36 cellular contexts compared by ENCODE assay signal in genomic region chr1:116193768-116194167, GRCh38.
"Had no signal": no experiment of that assay in that cellular context is flagged by ENCODE, and none has a peak within 500 bp of the region (broad histone marks: within the 10 kb centered on the region; RNA-seq: fewer than 3 reads in every experiment).

No MANE protein-coding gene starts in this region.

- H3K9me3 Mint-ChIP-seq: activated B cell treated with CpG ODN at 0.5 μM for 24 hours; activated CD4-positive, alpha-beta memory T cell treated with anti-CD3 and anti-CD28 coated beads for 36 hours; activated CD4-positive, alpha-beta T cell treated with anti-CD3 and anti-CD28 coated beads, Interleukin-2, amount 10 ng/mL, durations not matched to agents 24 days and 14 days; activated CD8-positive, alpha-beta T cell treated with anti-CD3 and anti-CD28 coated beads for 36 hours; activated naive CD8-positive, alpha-beta T cell treated with anti-CD3 and anti-CD28 coated beads for 36 hours; activated T-cell treated with anti-CD3 and anti-CD28 coated beads, Interleukin-2, amount 50 U/mL, for 4 hours; activated T-helper 1 cell treated with anti-CD3 and anti-CD28 coated beads, Interleukin-12 subunit alpha, Interleukin-12 subunit beta, Interleukin-2, Interleukin-4 antibody, amounts not matched to agents 30 ng/mL and 10 ng/mL and 1 ng/mL, durations not matched to agents 14 hours and 24 hours and 36 hours; activated T-helper 17 cell treated with anti-CD3 and anti-CD28 coated beads, Interleukin-2, amount 50 U/mL, for 72 hours; central memory CD8-positive, alpha-beta T cell; T-helper 1 cell treated with Interleukin-12 subunit alpha and Interleukin-12 subunit beta and Interleukin-4 antibody, amounts not matched to agents 30 μg/mL and 1 μg/mL, for 36 hours; T-helper 2 cell treated with Interferon-gamma antibody and Interleukin-4, amounts not matched to agents 5 μg/mL and 100 μg/mL, for 36 hours had no signal

- H3K36me3 Mint-ChIP-seq: activated CD4-positive, alpha-beta memory T cell treated with anti-CD3 and anti-CD28 coated beads for 36 hours; activated naive CD4-positive, alpha-beta T cell treated with anti-CD3 and anti-CD28 coated beads, Interleukin-2, amount 50 U/mL, for 72 hours; activated naive CD8-positive, alpha-beta T cell treated with anti-CD3 and anti-CD28 coated beads for 36 hours; brain had no signal

- H3K4me3 Mint-ChIP-seq: activated B cell treated with CpG ODN at 0.5 μM for 24 hours; activated CD4-positive, alpha-beta memory T cell treated with anti-CD3 and anti-CD28 coated beads for 36 hours; activated CD4-positive, alpha-beta T cell treated with anti-CD3 and anti-CD28 coated beads, Interleukin-2, amount 10 ng/mL, durations not matched to agents 24 days and 14 days; activated CD8-positive, alpha-beta T cell treated with anti-CD3 and anti-CD28 coated beads for 36 hours; activated naive CD4-positive, alpha-beta T cell treated with anti-CD3 and anti-CD28 coated beads for 36 hours; activated naive CD8-positive, alpha-beta T cell treated with anti-CD3 and anti-CD28 coated beads for 36 hours; activated T-cell treated with anti-CD3 and anti-CD28 coated beads, Interleukin-2, amount 50 U/mL, for 4 hours; activated T-cell treated with anti-CD3 and anti-CD28 coated beads, Interleukin-2, amount 50 U/mL, for 72 hours; activated T-helper 1 cell treated with anti-CD3 and anti-CD28 coated beads, Interleukin-12 subunit alpha, Interleukin-12 subunit beta, Interleukin-2, Interleukin-4 antibody, amounts not matched to agents 30 ng/mL and 10 ng/mL and 1 ng/mL, durations not matched to agents 14 hours and 24 hours and 36 hours; activated T-helper 17 cell treated with anti-CD3 and anti-CD28 coated beads, Interleukin-2, amount 50 U/mL, for 72 hours; brain; central memory CD8-positive, alpha-beta T cell; T-helper 1 cell treated with Interleukin-12 subunit alpha and Interleukin-12 subunit beta and Interleukin-4 antibody, amounts not matched to agents 30 μg/mL and 1 μg/mL, for 36 hours; T-helper 2 cell treated with Interferon-gamma antibody and Interleukin-4, amounts not matched to agents 5 μg/mL and 100 μg/mL, for 36 hours had no signal

- DNase-seq: activated B cell treated with CpG ODN at 0.5 μM for 24 hours; activated CD4-positive, alpha-beta memory T cell treated with anti-CD3 and anti-CD28 coated beads for 36 hours; activated CD4-positive, alpha-beta T cell treated with anti-CD3 and anti-CD28 coated beads for 4 hours; activated CD4-positive, alpha-beta T cell treated with anti-CD3 and anti-CD28 coated beads, Interleukin-2, amount 10 ng/mL, durations not matched to agents 24 days and 14 days; activated CD4-positive, alpha-beta T cell treated with anti-CD3 and anti-CD28 coated beads, Interleukin-2, amount 50 U/mL, for 1 hour; activated CD4-positive, alpha-beta T cell treated with anti-CD3 and anti-CD28 coated beads, Interleukin-2, amount 50 U/mL, for 4 hours; activated CD4-positive, CD25-positive, alpha-beta regulatory T cell treated with anti-CD3 and anti-CD28 coated beads, Interleukin-2, amount 50 U/mL, for 72 hours; activated CD8-positive, alpha-beta memory T cell treated with anti-CD3 and anti-CD28 coated beads, Interleukin-2, amount 50 U/mL, for 4 hours; activated CD8-positive, alpha-beta T cell treated with anti-CD3 and anti-CD28 coated beads for 36 hours; activated effector memory CD4-positive, alpha-beta T cell treated with anti-CD3 and anti-CD28 coated beads, Interleukin-2, amount 50 U/mL, for 16 hours; activated gamma-delta T cell treated with Interleukin-2 at 50 U/mL for 16 hours; activated naive CD4-positive, alpha-beta T cell; activated naive CD4-positive, alpha-beta T cell treated with anti-CD3 and anti-CD28 coated beads for 36 hours; activated naive CD4-positive, alpha-beta T cell treated with anti-CD3 and anti-CD28 coated beads, Interleukin-2, amount 50 U/mL, for 16 hours; activated naive CD8-positive, alpha-beta T cell treated with anti-CD3 and anti-CD28 coated beads for 36 hours; activated T-cell treated with anti-CD3 and anti-CD28 coated beads for 4 hours; activated T-cell treated with anti-CD3 and anti-CD28 coated beads, Interleukin-2, amount 50 U/mL, for 1 hour; activated T-cell treated with anti-CD3 and anti-CD28 coated beads, Interleukin-2, amount 50 U/mL, for 4 hours; activated T-cell treated with anti-CD3 and anti-CD28 coated beads, Interleukin-2, amount 50 U/mL, for 72 hours; adrenal gland; amniotic stem cell; aorta; caudate nucleus; T-helper 1 cell; T-helper 2 cell; T-helper 9 cell had no signal

- ATAC-seq: activated CD8-positive, alpha-beta T cell treated with anti-CD3 and anti-CD28 coated beads for 36 hours; activated naive CD4-positive, alpha-beta T cell treated with anti-CD3 and anti-CD28 coated beads, Interleukin-2, amount 50 U/mL, for 72 hours; activated T-cell treated with anti-CD3 and anti-CD28 coated beads, Interleukin-2, amount 50 U/mL, for 4 hours; activated T-cell treated with anti-CD3 and anti-CD28 coated beads, Interleukin-2, amount 50 U/mL, for 72 hours; activated T-helper 17 cell treated with anti-CD3 and anti-CD28 coated beads, Interleukin-2, amount 50 U/mL, for 72 hours had no signal

- H3K27me3 ChIP-seq: cardiac muscle cell had no signal

- FAIRE-seq: bronchial epithelial cell, TTC549 had no signal

- H3K27ac Mint-ChIP-seq: activated B cell treated with CpG ODN at 0.5 μM for 24 hours; activated CD4-positive, alpha-beta memory T cell treated with anti-CD3 and anti-CD28 coated beads for 36 hours; activated CD4-positive, alpha-beta T cell treated with anti-CD3 and anti-CD28 coated beads, Interleukin-2, amount 10 ng/mL, durations not matched to agents 24 days and 14 days; activated CD8-positive, alpha-beta T cell treated with anti-CD3 and anti-CD28 coated beads for 36 hours; activated naive CD4-positive, alpha-beta T cell treated with anti-CD3 and anti-CD28 coated beads for 36 hours; activated naive CD4-positive, alpha-beta T cell treated with anti-CD3 and anti-CD28 coated beads, Interleukin-2, amount 50 U/mL, for 72 hours; activated naive CD8-positive, alpha-beta T cell treated with anti-CD3 and anti-CD28 coated beads for 36 hours; activated T-cell treated with anti-CD3 and anti-CD28 coated beads, Interleukin-2, amount 50 U/mL, for 72 hours; activated T-helper 1 cell treated with anti-CD3 and anti-CD28 coated beads, Interleukin-12 subunit alpha, Interleukin-12 subunit beta, Interleukin-2, Interleukin-4 antibody, amounts not matched to agents 30 ng/mL and 10 ng/mL and 1 ng/mL, durations not matched to agents 14 hours and 24 hours and 36 hours; activated T-helper 17 cell treated with anti-CD3 and anti-CD28 coated beads, Interleukin-2, amount 50 U/mL, for 72 hours; brain; T-helper 1 cell treated with Interleukin-12 subunit alpha and Interleukin-12 subunit beta and Interleukin-4 antibody, amounts not matched to agents 30 μg/mL and 1 μg/mL, for 36 hours; T-helper 2 cell treated with Interferon-gamma antibody and Interleukin-4, amounts not matched to agents 5 μg/mL and 100 μg/mL, for 36 hours had no signal

- H3K9me3 ChIP-seq: adrenal gland had no signal

- H3K27ac ChIP-seq: adrenal gland, cardiac muscle cell had no signal

- H3K4me3 ChIP-seq: adrenal gland, cardiac muscle cell had no signal

- H3K4me1 ChIP-seq: adrenal gland had no signal

- H3K36me3 ChIP-seq: adrenal gland, cardiac muscle cell had no signal

- H3K27me3 Mint-ChIP-seq: activated CD4-positive, alpha-beta memory T cell treated with anti-CD3 and anti-CD28 coated beads for 36 hours; activated CD8-positive, alpha-beta T cell treated with anti-CD3 and anti-CD28 coated beads for 36 hours; brain had no signal

- H3K4me1 Mint-ChIP-seq: activated B cell treated with CpG ODN at 0.5 μM for 24 hours; activated CD4-positive, alpha-beta T cell treated with anti-CD3 and anti-CD28 coated beads, Interleukin-2, amount 10 ng/mL, durations not matched to agents 24 days and 14 days; activated T-helper 17 cell treated with anti-CD3 and anti-CD28 coated beads, Interleukin-2, amount 50 U/mL, for 72 hours; brain; central memory CD8-positive, alpha-beta T cell had no signal
